In the genomic region with DNA sequence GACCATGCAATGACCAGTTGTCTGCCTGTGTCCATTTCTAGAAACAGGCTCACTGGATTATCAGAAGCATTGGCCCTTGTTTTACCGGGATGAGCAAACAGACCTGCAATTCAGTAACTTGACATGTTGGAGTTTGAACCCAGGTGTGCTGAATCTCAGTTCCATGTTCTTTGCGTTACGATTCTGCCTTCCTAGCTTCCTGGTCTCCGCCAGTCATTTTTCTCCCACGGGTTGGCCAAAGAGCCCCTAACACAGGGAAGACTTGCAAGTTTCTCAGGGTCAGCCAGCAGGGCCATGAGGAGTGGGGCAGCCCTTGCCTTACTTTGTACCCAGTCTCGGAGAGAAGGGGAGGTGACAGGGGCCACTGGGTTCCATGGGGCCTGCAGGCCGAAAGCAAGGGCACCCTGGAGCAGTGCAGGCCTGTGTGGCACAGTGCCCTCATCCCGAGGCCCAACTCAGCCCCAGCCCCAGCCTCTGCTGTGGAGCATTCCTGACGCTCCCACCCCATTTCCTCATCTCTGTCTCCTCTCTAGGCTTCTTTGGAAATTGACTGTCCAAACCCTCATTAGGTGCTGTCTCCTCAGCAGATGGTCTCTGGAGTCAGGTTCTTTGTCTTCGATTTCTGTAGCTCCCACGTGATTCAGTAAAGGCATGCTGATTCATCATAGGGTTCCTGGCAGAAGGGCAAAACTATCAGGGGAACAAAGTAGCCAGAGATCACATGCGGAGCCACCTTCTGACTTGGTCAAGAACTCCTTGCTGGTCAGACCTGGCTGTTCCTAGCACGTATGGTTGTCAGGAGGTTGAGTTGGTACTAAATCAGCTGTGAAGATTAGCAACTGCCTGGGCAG, we compare ENCODE assay signal across 1 cellular context.
TF ChIP-seq lines count a peak whose summit lies in the region.

No MANE protein-coding gene starts in this region.

TF ChIP-seq in HepG2, 621 proteins besides CTCF, POLR2A, EP300 and RAD21 (continued from another document and continues in another):
- peak; percentile 70; the same call in 1 of the 2 replicates for TF ChIP-seq DPF2 (CRISPR knock-in tag; IDR thresholded peaks at IDR 0.05; ENCODE audit: borderline replicate concordance, low read depth)
- peak; percentile 94 for TF ChIP-seq POGZ (CRISPR knock-in tag; IDR thresholded peaks at IDR 0.05)
- 0 out of 2 replicates have a peak, but pooled peaks have one; percentile 35 for TF ChIP-seq ZNF24 (IDR thresholded peaks at IDR 0.05)
- TF ChIP-seq SPEN (CRISPR knock-in tag; IDR thresholded peaks at IDR 0.05; ENCODE audit: low read depth): peak; percentile 53
- TF ChIP-seq MIER3 (CRISPR knock-in tag; IDR thresholded peaks at IDR 0.05; ENCODE audit: borderline replicate concordance): peak; percentile 35; the same call in 1 of the 2 replicates
- TF ChIP-seq KLF12 (CRISPR knock-in tag; IDR thresholded peaks at IDR 0.05; ENCODE audit: borderline replicate concordance): peak; percentile 90
- no peak; the same call in 1 of the 2 replicates for TF ChIP-seq MAZ (IDR thresholded peaks at IDR 0.05; ENCODE audit: borderline replicate concordance, low read depth, low read length)
- peak; percentile 66 for TF ChIP-seq MAZ (CRISPR knock-in tag; IDR thresholded peaks at IDR 0.05; ENCODE audit: low read depth)
- TF ChIP-seq, protein P1, sequence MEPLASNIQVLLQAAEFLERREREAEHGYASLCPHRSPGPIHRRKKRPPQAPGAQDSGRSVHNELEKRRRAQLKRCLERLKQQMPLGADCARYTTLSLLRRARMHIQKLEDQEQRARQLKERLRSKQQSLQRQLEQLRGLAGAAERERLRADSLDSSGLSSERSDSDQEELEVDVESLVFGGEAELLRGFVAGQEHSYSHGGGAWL (CRISPR knock-in tag; IDR thresholded peaks at IDR 0.05): peak; percentile 69
- no peak for TF ChIP-seq TAF15 (IDR thresholded peaks at IDR 0.05; ENCODE audit: low read depth, low read length, poor library complexity, severe bottlenecking)
- TF ChIP-seq, protein P2, sequence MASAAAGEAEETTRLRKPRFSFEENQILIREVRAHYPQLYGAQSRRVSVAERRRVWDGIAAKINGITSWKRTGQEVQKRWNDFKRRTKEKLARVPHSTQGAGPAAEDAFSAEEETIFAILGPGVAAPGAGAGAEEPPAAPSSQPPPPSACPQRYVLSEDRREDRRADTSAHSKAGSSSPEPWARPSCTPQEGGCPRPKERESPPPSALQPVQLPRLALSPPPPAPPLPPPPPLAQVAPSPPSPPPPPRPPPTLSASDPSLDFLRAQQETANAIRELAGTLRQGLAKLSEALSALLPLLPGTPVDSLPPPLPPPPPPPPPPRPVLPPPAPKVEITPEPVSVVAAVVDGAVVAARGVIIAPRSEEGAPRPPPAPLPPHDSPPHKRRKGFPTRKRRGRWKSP (CRISPR knock-in tag; IDR thresholded peaks at IDR 0.05): peak; percentile 74; the same call in 1 of the 2 replicates
- TF ChIP-seq, protein P3, sequence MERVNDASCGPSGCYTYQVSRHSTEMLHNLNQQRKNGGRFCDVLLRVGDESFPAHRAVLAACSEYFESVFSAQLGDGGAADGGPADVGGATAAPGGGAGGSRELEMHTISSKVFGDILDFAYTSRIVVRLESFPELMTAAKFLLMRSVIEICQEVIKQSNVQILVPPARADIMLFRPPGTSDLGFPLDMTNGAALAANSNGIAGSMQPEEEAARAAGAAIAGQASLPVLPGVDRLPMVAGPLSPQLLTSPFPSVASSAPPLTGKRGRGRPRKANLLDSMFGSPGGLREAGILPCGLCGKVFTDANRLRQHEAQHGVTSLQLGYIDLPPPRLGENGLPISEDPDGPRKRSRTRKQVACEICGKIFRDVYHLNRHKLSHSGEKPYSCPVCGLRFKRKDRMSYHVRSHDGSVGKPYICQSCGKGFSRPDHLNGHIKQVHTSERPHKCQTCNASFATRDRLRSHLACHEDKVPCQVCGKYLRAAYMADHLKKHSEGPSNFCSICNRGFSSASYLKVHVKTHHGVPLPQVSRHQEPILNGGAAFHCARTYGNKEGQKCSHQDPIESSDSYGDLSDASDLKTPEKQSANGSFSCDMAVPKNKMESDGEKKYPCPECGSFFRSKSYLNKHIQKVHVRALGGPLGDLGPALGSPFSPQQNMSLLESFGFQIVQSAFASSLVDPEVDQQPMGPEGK (CRISPR knock-in tag; IDR thresholded peaks at IDR 0.05): peak; percentile 43
- peak; percentile 88; the same call in 1 of the 2 replicates for TF ChIP-seq FOXC1 (CRISPR knock-in tag; IDR thresholded peaks at IDR 0.05; ENCODE audit: borderline replicate concordance)
- peak; percentile 43; the same call in 1 of the 2 replicates for TF ChIP-seq GABPB1 (CRISPR knock-in tag; IDR thresholded peaks at IDR 0.05)
- TF ChIP-seq, protein P4, sequence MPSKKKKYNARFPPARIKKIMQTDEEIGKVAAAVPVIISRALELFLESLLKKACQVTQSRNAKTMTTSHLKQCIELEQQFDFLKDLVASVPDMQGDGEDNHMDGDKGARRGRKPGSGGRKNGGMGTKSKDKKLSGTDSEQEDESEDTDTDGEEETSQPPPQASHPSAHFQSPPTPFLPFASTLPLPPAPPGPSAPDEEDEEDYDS (CRISPR knock-in tag; IDR thresholded peaks at IDR 0.05): peak; percentile 51; the same call in 1 of the 2 replicates
- no peak; the same call in 1 of the 2 replicates for TF ChIP-seq ZSCAN31 (CRISPR knock-in tag; IDR thresholded peaks at IDR 0.05; ENCODE audit: low read depth)
- TF ChIP-seq FOXP1 (IDR thresholded peaks at IDR 0.05): no peak
- peak; percentile 67 for TF ChIP-seq FOXP1 (CRISPR knock-in tag; IDR thresholded peaks at IDR 0.05)
- TF ChIP-seq, protein P5, sequence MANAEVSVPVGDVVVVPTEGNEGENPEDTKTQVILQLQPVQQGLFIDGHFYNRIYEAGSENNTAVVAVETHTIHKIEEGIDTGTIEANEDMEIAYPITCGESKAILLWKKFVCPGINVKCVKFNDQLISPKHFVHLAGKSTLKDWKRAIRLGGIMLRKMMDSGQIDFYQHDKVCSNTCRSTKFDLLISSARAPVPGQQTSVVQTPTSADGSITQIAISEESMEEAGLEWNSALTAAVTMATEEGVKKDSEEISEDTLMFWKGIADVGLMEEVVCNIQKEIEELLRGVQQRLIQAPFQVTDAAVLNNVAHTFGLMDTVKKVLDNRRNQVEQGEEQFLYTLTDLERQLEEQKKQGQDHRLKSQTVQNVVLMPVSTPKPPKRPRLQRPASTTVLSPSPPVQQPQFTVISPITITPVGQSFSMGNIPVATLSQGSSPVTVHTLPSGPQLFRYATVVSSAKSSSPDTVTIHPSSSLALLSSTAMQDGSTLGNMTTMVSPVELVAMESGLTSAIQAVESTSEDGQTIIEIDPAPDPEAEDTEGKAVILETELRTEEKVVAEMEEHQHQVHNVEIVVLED (CRISPR knock-in tag; IDR thresholded peaks at IDR 0.05; ENCODE audit: borderline replicate concordance): peak; percentile 21; the same call in 1 of the 2 replicates
- no peak for TF ChIP-seq WIZ (CRISPR knock-in tag; IDR thresholded peaks at IDR 0.05)
- TF ChIP-seq, protein P6, sequence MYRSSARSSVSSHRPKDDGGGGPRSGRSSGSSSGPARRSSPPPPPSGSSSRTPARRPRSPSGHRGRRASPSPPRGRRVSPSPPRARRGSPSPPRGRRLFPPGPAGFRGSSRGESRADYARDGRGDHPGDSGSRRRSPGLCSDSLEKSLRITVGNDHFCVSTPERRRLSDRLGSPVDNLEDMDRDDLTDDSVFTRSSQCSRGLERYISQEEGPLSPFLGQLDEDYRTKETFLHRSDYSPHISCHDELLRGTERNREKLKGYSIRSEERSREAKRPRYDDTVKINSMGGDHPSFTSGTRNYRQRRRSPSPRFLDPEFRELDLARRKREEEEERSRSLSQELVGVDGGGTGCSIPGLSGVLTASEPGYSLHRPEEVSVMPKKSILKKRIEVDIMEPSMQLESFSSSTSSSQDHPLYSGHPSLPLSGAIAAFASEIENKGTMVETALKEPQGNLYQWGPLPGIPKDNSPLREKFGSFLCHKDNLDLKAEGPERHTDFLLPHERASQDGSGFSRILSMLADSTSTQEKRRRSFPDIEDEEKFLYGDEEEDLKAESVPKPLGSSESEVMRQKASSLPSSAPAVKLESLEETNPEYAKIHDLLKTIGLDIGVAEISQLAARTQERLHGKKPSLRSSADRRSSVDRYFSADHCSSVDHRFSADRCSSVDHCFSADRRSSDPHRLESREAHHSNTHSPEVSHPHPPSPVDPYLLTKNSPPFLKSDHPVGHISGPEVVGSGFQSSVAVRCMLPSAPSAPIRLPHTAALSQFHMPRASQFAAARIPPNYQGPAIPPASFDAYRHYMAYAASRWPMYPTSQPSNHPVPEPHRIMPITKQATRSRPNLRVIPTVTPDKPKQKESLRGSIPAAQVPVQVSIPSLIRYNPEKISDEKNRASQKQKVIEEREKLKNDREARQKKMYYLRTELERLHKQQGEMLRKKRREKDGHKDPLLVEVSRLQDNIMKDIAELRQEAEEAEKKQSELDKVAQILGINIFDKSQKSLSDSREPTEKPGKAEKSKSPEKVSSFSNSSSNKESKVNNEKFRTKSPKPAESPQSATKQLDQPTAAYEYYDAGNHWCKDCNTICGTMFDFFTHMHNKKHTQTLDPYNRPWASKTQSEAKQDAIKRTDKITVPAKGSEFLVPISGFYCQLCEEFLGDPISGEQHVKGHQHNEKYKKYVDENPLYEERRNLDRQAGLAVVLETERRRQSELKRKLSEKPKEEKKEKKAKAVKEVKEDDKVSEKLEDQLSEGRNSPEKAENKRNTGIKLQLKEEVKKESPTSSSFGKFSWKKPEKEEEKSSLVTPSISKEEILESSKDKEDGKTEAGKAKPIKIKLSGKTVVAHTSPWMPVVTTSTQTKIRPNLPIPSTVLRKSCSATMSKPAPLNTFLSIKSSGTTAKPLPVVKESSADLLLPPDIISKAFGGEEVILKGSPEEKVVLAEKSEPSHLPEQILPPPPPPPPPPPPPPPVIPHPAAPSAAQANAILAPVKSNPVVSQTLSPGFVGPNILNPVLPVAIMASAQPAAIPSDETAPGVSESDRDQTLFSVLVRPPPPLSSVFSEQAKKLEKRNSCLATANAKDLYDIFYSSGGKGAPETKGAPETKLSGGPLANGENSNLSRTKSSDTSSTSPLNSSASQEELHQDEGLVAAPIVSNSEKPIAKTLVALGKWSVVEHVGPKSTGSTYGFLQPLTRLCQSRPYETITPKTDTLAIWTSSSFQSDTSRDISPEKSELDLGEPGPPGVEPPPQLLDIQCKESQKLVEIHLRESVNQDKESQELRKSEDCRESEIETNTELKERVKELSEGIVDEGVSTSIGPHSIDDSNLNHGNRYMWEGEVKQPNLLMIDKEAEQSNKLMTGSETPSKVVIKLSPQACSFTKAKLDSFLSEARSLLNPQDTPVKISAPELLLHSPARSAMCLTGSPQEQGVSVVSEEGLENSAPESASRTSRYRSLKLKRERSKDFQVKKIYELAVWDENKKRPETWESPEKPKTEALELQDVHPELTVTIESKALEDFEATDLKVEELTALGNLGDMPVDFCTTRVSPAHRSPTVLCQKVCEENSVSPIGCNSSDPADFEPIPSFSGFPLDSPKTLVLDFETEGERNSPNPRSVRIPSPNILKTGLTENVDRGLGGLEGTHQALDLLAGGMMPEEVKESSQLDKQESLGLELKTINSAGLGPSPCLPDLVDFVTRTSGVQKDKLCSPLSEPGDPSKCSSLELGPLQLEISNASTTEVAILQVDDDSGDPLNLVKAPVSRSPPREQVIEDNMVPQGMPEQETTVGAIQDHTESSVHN (CRISPR knock-in tag; IDR thresholded peaks at IDR 0.05): peak; percentile 85; the same call in 1 of the 2 replicates
- no peak; the same call in 1 of the 2 replicates for TF ChIP-seq ZNF337 (CRISPR knock-in tag; IDR thresholded peaks at IDR 0.05; ENCODE audit: borderline replicate concordance, low read depth)
- TF ChIP-seq EED (CRISPR knock-in tag; IDR thresholded peaks at IDR 0.05): 0 out of 2 replicates have a peak, but pooled peaks have one; percentile 76
- TF ChIP-seq RFX5 (IDR thresholded peaks at IDR 0.05; ENCODE audit: low read depth, low read length): no peak
- TF ChIP-seq HOXA3 (CRISPR knock-in tag; IDR thresholded peaks at IDR 0.05): peak; percentile 84
- TF ChIP-seq ZNF747 (CRISPR knock-in tag; IDR thresholded peaks at IDR 0.05; ENCODE audit: borderline replicate concordance): peak; percentile 76; the same call in 1 of the 2 replicates
- TF ChIP-seq NFYC (CRISPR knock-in tag; IDR thresholded peaks at IDR 0.05): peak; percentile 37; the same call in 1 of the 2 replicates
- 0 out of 2 replicates have a peak, but pooled peaks have one; percentile 42 for TF ChIP-seq ZMAT3 (CRISPR knock-in tag; conservative IDR thresholded peaks at IDR 0.05)
- TF ChIP-seq FLYWCH1 (CRISPR knock-in tag; IDR thresholded peaks at IDR 0.05): peak; percentile 72; the same call in 1 of the 2 replicates
- TF ChIP-seq, protein P7, sequence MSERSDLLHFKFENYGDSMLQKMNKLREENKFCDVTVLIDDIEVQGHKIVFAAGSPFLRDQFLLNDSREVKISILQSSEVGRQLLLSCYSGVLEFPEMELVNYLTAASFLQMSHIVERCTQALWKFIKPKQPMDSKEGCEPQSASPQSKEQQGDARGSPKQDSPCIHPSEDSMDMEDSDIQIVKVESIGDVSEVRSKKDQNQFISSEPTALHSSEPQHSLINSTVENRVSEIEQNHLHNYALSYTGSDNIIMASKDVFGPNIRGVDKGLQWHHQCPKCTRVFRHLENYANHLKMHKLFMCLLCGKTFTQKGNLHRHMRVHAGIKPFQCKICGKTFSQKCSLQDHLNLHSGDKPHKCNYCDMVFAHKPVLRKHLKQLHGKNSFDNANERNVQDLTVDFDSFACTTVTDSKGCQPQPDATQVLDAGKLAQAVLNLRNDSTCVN (CRISPR knock-in tag; IDR thresholded peaks at IDR 0.05; ENCODE audit: borderline replicate concordance): peak; percentile 81
- TF ChIP-seq, protein P8, sequence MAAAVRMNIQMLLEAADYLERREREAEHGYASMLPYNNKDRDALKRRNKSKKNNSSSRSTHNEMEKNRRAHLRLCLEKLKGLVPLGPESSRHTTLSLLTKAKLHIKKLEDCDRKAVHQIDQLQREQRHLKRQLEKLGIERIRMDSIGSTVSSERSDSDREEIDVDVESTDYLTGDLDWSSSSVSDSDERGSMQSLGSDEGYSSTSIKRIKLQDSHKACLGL (CRISPR knock-in tag; IDR thresholded peaks at IDR 0.05): peak; percentile 72
- peak; percentile 55; the same call in 1 of the 2 replicates for TF ChIP-seq MZF1 (CRISPR knock-in tag; IDR thresholded peaks at IDR 0.05; ENCODE audit: borderline replicate concordance)
- TF ChIP-seq ZBTB7B (CRISPR knock-in tag; IDR thresholded peaks at IDR 0.05): peak; percentile 62; the same call in 1 of the 2 replicates
- TF ChIP-seq, protein P9, sequence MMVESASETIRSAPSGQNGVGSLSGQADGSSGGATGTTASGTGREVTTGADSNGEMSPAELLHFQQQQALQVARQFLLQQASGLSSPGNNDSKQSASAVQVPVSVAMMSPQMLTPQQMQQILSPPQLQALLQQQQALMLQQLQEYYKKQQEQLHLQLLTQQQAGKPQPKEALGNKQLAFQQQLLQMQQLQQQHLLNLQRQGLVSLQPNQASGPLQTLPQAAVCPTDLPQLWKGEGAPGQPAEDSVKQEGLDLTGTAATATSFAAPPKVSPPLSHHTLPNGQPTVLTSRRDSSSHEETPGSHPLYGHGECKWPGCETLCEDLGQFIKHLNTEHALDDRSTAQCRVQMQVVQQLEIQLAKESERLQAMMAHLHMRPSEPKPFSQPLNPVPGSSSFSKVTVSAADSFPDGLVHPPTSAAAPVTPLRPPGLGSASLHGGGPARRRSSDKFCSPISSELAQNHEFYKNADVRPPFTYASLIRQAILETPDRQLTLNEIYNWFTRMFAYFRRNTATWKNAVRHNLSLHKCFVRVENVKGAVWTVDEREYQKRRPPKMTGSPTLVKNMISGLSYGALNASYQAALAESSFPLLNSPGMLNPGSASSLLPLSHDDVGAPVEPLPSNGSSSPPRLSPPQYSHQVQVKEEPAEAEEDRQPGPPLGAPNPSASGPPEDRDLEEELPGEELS (CRISPR knock-in tag; IDR thresholded peaks at IDR 0.05): peak; percentile 84
- TF ChIP-seq ZNF331 (CRISPR knock-in tag; IDR thresholded peaks at IDR 0.05): peak; percentile 66
